9 cellular contexts compared by ENCODE assay signal in genomic region chr6:69232506-69233194, GRCh38.
A peak's percentile ranks its signal among the peaks of the same experiment; 100 is the strongest.
DNase-seq lines count a peak whose midpoint lies in the region; ATAC-seq and TF ChIP-seq lines count a peak whose summit lies in the region.
"Had no signal": no experiment of that assay in that cellular context is flagged by ENCODE, and none has a peak within 500 bp of the region (broad histone marks: within the 10 kb centered on the region; RNA-seq: fewer than 3 reads in every experiment).

No MANE protein-coding gene starts in this region.

- no peak overlapping the region for H3K27ac Mint-ChIP-seq in activated naive CD8-positive, alpha-beta T cell treated with anti-CD3 and anti-CD28 coated beads, Interleukin-2, amount 50 U/mL, for 24 hours
- no peak overlapping the region for H3K27ac Mint-ChIP-seq in CD14-positive monocyte
- H3K27ac Mint-ChIP-seq: memory B cell had no signal

- peaks cover 6% of the 10 kb centered on the region for H3K9me3 Mint-ChIP-seq in activated naive CD8-positive, alpha-beta T cell treated with anti-CD3 and anti-CD28 coated beads, Interleukin-2, amount 50 U/mL, for 24 hours
- no peaks in the 10 kb centered on the region for H3K9me3 Mint-ChIP-seq in CD14-positive monocyte
- H3K9me3 Mint-ChIP-seq: memory B cell had no signal

- TF ChIP-seq CTCF in heart left ventricle (IDR thresholded peaks at IDR 0.05) (peak in 1 of 12 donors; percentile 12), prostate gland (IDR thresholded peaks at IDR 0.05) (peak in 1 of 4 experiments; percentile 6), CD14-positive monocyte (IDR thresholded peaks at IDR 0.05) (no peak)

- H3K27me3 Mint-ChIP-seq in activated naive CD8-positive, alpha-beta T cell treated with anti-CD3 and anti-CD28 coated beads, Interleukin-2, amount 50 U/mL, for 24 hours, result peaks cover 5% of the 10 kb centered on the region
- peaks cover 0 to 4% (median 0%) of the 10 kb centered on the region in 3 donors for H3K27me3 Mint-ChIP-seq in CD14-positive monocyte (ENCODE audit: low read depth in 3 of 3)

- H3K9me3 ChIP-seq in heart left ventricle (no peaks in the 10 kb centered on the region), prostate gland (no peaks in the 10 kb centered on the region)

- TF ChIP-seq POLR2A in heart left ventricle (IDR thresholded peaks at IDR 0.05), result no peak
- TF ChIP-seq POLR2A in prostate gland (IDR thresholded peaks at IDR 0.05), result no peak

- peak; percentile 85 for DNase-seq in Ammon's horn (ENCODE audit: low spot score)
- DNase-seq in NOMO-1 treated with DMSO at 0.1 percent for 48 hours (lab: John Stamatoyannopoulos, UW; ENCODE audit: unreplicated experiment), result peak; percentile 62
- peak; percentile 63 for DNase-seq in activated naive CD8-positive, alpha-beta T cell treated with anti-CD3 and anti-CD28 coated beads, Interleukin-2, amount 50 U/mL, for 24 hours
- peak; percentile 62 to 84 (median 80) for DNase-seq in heart left ventricle
- DNase-seq in prostate gland (ENCODE audit: low spot score), result peak; percentile 44
- DNase-seq in CD14-positive monocyte (ENCODE audit: low spot score), result no peak

- H3K4me1 ChIP-seq in heart left ventricle, result no peaks in the 10 kb centered on the region
- no peaks in the 10 kb centered on the region for H3K4me1 ChIP-seq in prostate gland (replicated peaks)

- H3K4me3 Mint-ChIP-seq in activated naive CD8-positive, alpha-beta T cell treated with anti-CD3 and anti-CD28 coated beads, Interleukin-2, amount 50 U/mL, for 24 hours, result no peak overlapping the region
- no peak overlapping the region for H3K4me3 Mint-ChIP-seq in CD14-positive monocyte
- H3K4me3 Mint-ChIP-seq: memory B cell had no signal

- WGBS in heart left ventricle, 4 donors, result 6 to 9% (median 7%) methylated on average over 24 of the region's 24 CpGs
- 6% methylated on average over 24 of the region's 24 CpGs for WGBS in prostate gland

- no peaks in the 10 kb centered on the region for H3K36me3 ChIP-seq in heart left ventricle
- no peaks in the 10 kb centered on the region for H3K36me3 ChIP-seq in prostate gland

- H3K4me3 ChIP-seq in heart left ventricle, result no peak overlapping the region
- no peak overlapping the region for H3K4me3 ChIP-seq in prostate gland

- no peaks in the 10 kb centered on the region for H3K4me1 Mint-ChIP-seq in activated naive CD8-positive, alpha-beta T cell treated with anti-CD3 and anti-CD28 coated beads, Interleukin-2, amount 50 U/mL, for 24 hours
- H3K4me1 Mint-ChIP-seq in CD14-positive monocyte, result no peaks in the 10 kb centered on the region
- H3K4me1 Mint-ChIP-seq: memory B cell had no signal

- H3K27ac ChIP-seq in heart left ventricle (no peak overlapping the region), prostate gland (no peak overlapping the region)

- H3K27me3 ChIP-seq in heart left ventricle, result no peaks in the 10 kb centered on the region
- H3K27me3 ChIP-seq in prostate gland (replicated peaks; ENCODE audit: insufficient read depth), result no peaks in the 10 kb centered on the region

- no peaks in the 10 kb centered on the region for H3K36me3 Mint-ChIP-seq in activated naive CD8-positive, alpha-beta T cell treated with anti-CD3 and anti-CD28 coated beads, Interleukin-2, amount 50 U/mL, for 24 hours (ENCODE audit: low read depth)
- no peaks in the 10 kb centered on the region for H3K36me3 Mint-ChIP-seq in CD14-positive monocyte
- H3K36me3 Mint-ChIP-seq: memory B cell had no signal

- intact Hi-C loops in heart left ventricle (cut with DNase I), result no loop called here
- intact Hi-C loops in prostate gland (cut with DNase I), result no loop called here
- intact Hi-C loops in CD14-positive monocyte (cut with micrococcal nuclease), result no loop called here

- ATAC-seq in GM19328 (IDR thresholded peaks at IDR 0.05; ENCODE audit: unreplicated experiment), result peak; percentile 97
- peak; percentile 92 for ATAC-seq in HG03196 (IDR thresholded peaks at IDR 0.05; ENCODE audit: unreplicated experiment)
- no peak for ATAC-seq in activated naive CD8-positive, alpha-beta T cell treated with anti-CD3 and anti-CD28 coated beads, Interleukin-2, amount 50 U/mL, for 24 hours
- ATAC-seq in heart left ventricle, result peak; percentile 89 to 97 (median 94)
